Comparison of ENCODE assay signal across 1 cellular context in the genomic region with DNA sequence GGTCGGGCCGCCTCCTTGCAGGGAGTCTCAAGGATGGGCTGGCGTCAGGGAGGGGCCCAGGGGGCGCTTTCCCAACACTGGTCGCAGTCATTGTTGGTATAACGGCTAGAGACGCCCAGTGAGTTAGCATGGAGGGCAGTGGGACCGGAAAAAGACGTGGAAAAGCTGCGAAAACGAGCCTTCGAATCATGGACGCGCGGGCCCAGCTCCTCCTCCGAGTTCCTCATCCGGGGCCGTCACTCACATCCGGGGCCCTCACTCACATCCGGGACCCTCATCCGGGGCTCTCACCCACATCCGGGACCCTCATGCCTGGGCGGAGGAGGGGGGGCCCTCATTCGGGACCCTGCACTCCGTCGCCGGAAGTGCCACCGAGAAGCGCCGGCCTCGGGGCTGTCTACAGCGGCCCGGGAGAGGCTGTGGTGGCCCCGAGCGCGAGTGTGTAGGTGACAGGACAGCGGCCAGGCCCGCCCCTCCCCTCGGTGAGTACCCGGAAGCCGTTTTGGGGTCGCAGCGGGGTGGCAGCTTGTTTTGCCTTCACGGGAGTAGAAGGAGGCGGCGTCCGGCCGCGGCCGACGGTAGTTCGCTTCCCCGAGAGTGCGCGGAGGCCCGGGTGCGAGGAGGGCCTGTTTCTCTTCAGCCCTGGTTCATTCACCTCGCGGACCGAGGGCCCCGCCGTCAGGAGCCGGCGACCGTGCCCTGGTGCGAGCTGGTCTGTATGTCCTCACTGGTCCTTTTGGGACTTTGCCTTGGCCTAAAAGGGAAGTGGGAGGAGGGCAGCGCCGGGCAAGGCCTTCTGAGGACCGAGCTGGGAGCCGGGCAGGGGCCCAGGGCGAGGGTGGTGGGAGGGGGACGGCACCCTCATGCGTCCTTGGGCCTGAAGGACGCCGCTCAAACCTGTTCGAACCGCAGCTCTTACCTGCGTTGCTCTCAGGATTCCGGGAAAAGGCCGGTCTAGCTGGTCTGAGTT.
A peak's percentile ranks its signal among the peaks of the same experiment; 100 is the strongest.
TF ChIP-seq lines count a peak whose summit lies in the region.

A gene with protein sequence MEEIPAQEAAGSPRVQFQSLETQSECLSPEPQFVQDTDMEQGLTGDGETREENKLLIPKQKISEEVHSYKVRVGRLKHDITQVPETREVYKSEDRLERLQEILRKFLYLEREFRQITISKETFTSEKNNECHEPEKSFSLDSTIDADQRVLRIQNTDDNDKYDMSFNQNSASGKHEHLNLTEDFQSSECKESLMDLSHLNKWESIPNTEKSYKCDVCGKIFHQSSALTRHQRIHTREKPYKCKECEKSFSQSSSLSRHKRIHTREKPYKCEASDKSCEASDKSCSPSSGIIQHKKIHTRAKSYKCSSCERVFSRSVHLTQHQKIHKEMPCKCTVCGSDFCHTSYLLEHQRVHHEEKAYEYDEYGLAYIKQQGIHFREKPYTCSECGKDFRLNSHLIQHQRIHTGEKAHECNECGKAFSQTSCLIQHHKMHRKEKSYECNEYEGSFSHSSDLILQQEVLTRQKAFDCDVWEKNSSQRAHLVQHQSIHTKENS (plus strand): TSS at position 337 of the 970 bp plus-strand sequence. CDS start 1,918 bp downstream, outside the sequence.

TF ChIP-seq in K562, 482 proteins besides CTCF, POLR2A, EP300 and RAD21 (continued from another document and continues in another):
- TF ChIP-seq YY1 (IDR thresholded peaks at IDR 0.05; ENCODE audit: borderline replicate concordance in 1 of 3, control insufficient read depth in 1 of 3, extremely low read depth in 1 of 3, insufficient read depth in 3 of 3, insufficient read length in 1 of 3, insufficient replicate concordance in 2 of 3, low read depth in 1 of 3, low read length in 2 of 3) (peak in 2 of 3 experiments; percentile 76 to 88), DNMT1 (IDR thresholded peaks at IDR 0.05) (no peak), NFIC (IDR thresholded peaks at IDR 0.05) (peak; percentile 73), ZSCAN29 (IDR thresholded peaks at IDR 0.05) (no peak), LARP7 (IDR thresholded peaks at IDR 0.05) (no peak), FOXM1 (IDR thresholded peaks at IDR 0.05; ENCODE audit: low read depth) (no peak), FOXM1 (CRISPR knock-in tag; IDR thresholded peaks at IDR 0.05; ENCODE audit: low read depth) (no peak), EWSR1 (IDR thresholded peaks at IDR 0.05; ENCODE audit: borderline replicate concordance, low read depth, partially characterized antibody) (no peak), SETDB1 (IDR thresholded peaks at IDR 0.05; ENCODE audit: low read length) (no peak), STAG1 (CRISPR knock-in tag; IDR thresholded peaks at IDR 0.05; ENCODE audit: borderline replicate concordance) (peak; percentile 33; the same call in 1 of the 2 replicates), ZNF41 (CRISPR knock-in tag; conservative IDR thresholded peaks at IDR 0.05) (no peak), BRF1 (IDR thresholded peaks at IDR 0.05; ENCODE audit: borderline replicate concordance, extremely low read depth, insufficient read length) (no peak), PHB2 (IDR thresholded peaks at IDR 0.05; ENCODE audit: low read depth) (no peak), NCOA2 (IDR thresholded peaks at IDR 0.05; ENCODE audit: partially characterized antibody in 2 of 2) (no peak), RAD51 (IDR thresholded peaks at IDR 0.05; ENCODE audit: borderline replicate concordance, low read depth) (no peak), THRAP3 (IDR thresholded peaks at IDR 0.05; ENCODE audit: borderline replicate concordance) (no peak), DMBX1 (CRISPR knock-in tag; IDR thresholded peaks at IDR 0.05; ENCODE audit: borderline replicate concordance) (no peak), ZNF124 (CRISPR knock-in tag; IDR thresholded peaks at IDR 0.05) (no peak), HDGF (IDR thresholded peaks at IDR 0.05) (no peak), ZNF184 (CRISPR knock-in tag; IDR thresholded peaks at IDR 0.05) (no peak), SUPT5H (IDR thresholded peaks at IDR 0.05) (peak; percentile 96), HDAC3 (IDR thresholded peaks at IDR 0.05; ENCODE audit: borderline replicate concordance, partially characterized antibody) (no peak), IFI16 (CRISPR knock-in tag; IDR thresholded peaks at IDR 0.05) (no peak), BRCA1 (IDR thresholded peaks at IDR 0.05) (no peak), BRCA1 (CRISPR knock-in tag; IDR thresholded peaks at IDR 0.05) (no peak), SRSF9 (IDR thresholded peaks at IDR 0.05; ENCODE audit: borderline replicate concordance, low read depth, low read length) (no peak), ZNF668 (CRISPR knock-in tag; IDR thresholded peaks at IDR 0.05) (no peak)
- TF ChIP-seq, protein P1, sequence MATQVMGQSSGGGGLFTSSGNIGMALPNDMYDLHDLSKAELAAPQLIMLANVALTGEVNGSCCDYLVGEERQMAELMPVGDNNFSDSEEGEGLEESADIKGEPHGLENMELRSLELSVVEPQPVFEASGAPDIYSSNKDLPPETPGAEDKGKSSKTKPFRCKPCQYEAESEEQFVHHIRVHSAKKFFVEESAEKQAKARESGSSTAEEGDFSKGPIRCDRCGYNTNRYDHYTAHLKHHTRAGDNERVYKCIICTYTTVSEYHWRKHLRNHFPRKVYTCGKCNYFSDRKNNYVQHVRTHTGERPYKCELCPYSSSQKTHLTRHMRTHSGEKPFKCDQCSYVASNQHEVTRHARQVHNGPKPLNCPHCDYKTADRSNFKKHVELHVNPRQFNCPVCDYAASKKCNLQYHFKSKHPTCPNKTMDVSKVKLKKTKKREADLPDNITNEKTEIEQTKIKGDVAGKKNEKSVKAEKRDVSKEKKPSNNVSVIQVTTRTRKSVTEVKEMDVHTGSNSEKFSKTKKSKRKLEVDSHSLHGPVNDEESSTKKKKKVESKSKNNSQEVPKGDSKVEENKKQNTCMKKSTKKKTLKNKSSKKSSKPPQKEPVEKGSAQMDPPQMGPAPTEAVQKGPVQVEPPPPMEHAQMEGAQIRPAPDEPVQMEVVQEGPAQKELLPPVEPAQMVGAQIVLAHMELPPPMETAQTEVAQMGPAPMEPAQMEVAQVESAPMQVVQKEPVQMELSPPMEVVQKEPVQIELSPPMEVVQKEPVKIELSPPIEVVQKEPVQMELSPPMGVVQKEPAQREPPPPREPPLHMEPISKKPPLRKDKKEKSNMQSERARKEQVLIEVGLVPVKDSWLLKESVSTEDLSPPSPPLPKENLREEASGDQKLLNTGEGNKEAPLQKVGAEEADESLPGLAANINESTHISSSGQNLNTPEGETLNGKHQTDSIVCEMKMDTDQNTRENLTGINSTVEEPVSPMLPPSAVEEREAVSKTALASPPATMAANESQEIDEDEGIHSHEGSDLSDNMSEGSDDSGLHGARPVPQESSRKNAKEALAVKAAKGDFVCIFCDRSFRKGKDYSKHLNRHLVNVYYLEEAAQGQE (CRISPR knock-in tag; IDR thresholded peaks at IDR 0.05; ENCODE audit: low read depth): peak; percentile 30; the same call in 1 of the 2 replicates
- TF ChIP-seq, protein P2, sequence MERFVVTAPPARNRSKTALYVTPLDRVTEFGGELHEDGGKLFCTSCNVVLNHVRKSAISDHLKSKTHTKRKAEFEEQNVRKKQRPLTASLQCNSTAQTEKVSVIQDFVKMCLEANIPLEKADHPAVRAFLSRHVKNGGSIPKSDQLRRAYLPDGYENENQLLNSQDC (CRISPR knock-in tag; IDR thresholded peaks at IDR 0.05): no peak; the same call in 1 of the 2 replicates
- TF ChIP-seq, protein P3, sequence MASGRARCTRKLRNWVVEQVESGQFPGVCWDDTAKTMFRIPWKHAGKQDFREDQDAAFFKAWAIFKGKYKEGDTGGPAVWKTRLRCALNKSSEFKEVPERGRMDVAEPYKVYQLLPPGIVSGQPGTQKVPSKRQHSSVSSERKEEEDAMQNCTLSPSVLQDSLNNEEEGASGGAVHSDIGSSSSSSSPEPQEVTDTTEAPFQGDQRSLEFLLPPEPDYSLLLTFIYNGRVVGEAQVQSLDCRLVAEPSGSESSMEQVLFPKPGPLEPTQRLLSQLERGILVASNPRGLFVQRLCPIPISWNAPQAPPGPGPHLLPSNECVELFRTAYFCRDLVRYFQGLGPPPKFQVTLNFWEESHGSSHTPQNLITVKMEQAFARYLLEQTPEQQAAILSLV (tag; IDR thresholded peaks at IDR 0.05): no peak
- TF ChIP-seq, protein P4, sequence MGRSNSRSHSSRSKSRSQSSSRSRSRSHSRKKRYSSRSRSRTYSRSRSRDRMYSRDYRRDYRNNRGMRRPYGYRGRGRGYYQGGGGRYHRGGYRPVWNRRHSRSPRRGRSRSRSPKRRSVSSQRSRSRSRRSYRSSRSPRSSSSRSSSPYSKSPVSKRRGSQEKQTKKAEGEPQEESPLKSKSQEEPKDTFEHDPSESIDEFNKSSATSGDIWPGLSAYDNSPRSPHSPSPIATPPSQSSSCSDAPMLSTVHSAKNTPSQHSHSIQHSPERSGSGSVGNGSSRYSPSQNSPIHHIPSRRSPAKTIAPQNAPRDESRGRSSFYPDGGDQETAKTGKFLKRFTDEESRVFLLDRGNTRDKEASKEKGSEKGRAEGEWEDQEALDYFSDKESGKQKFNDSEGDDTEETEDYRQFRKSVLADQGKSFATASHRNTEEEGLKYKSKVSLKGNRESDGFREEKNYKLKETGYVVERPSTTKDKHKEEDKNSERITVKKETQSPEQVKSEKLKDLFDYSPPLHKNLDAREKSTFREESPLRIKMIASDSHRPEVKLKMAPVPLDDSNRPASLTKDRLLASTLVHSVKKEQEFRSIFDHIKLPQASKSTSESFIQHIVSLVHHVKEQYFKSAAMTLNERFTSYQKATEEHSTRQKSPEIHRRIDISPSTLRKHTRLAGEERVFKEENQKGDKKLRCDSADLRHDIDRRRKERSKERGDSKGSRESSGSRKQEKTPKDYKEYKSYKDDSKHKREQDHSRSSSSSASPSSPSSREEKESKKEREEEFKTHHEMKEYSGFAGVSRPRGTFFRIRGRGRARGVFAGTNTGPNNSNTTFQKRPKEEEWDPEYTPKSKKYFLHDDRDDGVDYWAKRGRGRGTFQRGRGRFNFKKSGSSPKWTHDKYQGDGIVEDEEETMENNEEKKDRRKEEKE (IDR thresholded peaks at IDR 0.05; ENCODE audit: borderline replicate concordance in 1 of 2, control insufficient read depth in 1 of 2, low read depth in 2 of 2, low read length in 1 of 2): no peak
- TF ChIP-seq, protein P5, sequence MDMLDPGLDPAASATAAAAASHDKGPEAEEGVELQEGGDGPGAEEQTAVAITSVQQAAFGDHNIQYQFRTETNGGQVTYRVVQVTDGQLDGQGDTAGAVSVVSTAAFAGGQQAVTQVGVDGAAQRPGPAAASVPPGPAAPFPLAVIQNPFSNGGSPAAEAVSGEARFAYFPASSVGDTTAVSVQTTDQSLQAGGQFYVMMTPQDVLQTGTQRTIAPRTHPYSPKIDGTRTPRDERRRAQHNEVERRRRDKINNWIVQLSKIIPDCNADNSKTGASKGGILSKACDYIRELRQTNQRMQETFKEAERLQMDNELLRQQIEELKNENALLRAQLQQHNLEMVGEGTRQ (CRISPR knock-in tag; IDR thresholded peaks at IDR 0.05): no peak
- TF ChIP-seq, protein P6, sequence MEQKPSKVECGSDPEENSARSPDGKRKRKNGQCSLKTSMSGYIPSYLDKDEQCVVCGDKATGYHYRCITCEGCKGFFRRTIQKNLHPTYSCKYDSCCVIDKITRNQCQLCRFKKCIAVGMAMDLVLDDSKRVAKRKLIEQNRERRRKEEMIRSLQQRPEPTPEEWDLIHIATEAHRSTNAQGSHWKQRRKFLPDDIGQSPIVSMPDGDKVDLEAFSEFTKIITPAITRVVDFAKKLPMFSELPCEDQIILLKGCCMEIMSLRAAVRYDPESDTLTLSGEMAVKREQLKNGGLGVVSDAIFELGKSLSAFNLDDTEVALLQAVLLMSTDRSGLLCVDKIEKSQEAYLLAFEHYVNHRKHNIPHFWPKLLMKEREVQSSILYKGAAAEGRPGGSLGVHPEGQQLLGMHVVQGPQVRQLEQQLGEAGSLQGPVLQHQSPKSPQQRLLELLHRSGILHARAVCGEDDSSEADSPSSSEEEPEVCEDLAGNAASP (IDR thresholded peaks at IDR 0.05): no peak
- TF ChIP-seq, protein P7, sequence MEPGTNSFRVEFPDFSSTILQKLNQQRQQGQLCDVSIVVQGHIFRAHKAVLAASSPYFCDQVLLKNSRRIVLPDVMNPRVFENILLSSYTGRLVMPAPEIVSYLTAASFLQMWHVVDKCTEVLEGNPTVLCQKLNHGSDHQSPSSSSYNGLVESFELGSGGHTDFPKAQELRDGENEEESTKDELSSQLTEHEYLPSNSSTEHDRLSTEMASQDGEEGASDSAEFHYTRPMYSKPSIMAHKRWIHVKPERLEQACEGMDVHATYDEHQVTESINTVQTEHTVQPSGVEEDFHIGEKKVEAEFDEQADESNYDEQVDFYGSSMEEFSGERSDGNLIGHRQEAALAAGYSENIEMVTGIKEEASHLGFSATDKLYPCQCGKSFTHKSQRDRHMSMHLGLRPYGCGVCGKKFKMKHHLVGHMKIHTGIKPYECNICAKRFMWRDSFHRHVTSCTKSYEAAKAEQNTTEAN (CRISPR knock-in tag; IDR thresholded peaks at IDR 0.05): no peak
- TF ChIP-seq, protein P8, sequence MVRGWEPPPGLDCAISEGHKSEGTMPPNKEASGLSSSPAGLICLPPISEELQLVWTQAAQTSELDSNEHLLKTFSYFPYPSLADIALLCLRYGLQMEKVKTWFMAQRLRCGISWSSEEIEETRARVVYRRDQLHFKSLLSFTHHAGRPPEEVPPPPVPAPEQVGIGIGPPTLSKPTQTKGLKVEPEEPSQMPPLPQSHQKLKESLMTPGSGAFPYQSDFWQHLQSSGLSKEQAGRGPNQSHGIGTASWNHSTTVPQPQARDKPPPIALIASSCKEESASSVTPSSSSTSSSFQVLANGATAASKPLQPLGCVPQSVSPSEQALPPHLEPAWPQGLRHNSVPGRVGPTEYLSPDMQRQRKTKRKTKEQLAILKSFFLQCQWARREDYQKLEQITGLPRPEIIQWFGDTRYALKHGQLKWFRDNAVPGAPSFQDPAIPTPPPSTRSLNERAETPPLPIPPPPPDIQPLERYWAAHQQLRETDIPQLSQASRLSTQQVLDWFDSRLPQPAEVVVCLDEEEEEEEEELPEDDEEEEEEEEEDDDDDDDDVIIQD (CRISPR knock-in tag; IDR thresholded peaks at IDR 0.05): no peak
